ENCODE assay signal across 1 cellular context in genomic region chr14:23457587-23458445, GRCh38.
A peak's percentile ranks its signal among the peaks of the same experiment; 100 is the strongest.
TF ChIP-seq lines count a peak whose summit lies in the region.

No MANE protein-coding gene starts in this region.

TF ChIP-seq in HepG2, 621 proteins besides CTCF, POLR2A, EP300 and RAD21 (continued from another document and continues in another):
- TF ChIP-seq, protein P1, sequence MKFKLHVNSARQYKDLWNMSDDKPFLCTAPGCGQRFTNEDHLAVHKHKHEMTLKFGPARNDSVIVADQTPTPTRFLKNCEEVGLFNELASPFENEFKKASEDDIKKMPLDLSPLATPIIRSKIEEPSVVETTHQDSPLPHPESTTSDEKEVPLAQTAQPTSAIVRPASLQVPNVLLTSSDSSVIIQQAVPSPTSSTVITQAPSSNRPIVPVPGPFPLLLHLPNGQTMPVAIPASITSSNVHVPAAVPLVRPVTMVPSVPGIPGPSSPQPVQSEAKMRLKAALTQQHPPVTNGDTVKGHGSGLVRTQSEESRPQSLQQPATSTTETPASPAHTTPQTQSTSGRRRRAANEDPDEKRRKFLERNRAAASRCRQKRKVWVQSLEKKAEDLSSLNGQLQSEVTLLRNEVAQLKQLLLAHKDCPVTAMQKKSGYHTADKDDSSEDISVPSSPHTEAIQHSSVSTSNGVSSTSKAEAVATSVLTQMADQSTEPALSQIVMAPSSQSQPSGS (CRISPR knock-in tag; IDR thresholded peaks at IDR 0.05), result peak; percentile 77; the same call in 1 of the 2 replicates
- TF ChIP-seq ZFP91 (CRISPR knock-in tag; IDR thresholded peaks at IDR 0.05; ENCODE audit: borderline replicate concordance) (no peak), CERS6 (CRISPR knock-in tag; IDR thresholded peaks at IDR 0.05) (0 out of 2 replicates have a peak, but pooled peaks have one; percentile 1), TFE3 (CRISPR knock-in tag; IDR thresholded peaks at IDR 0.05) (no peak), ATF7 (IDR thresholded peaks at IDR 0.05) (no peak), ATF7 (CRISPR knock-in tag; IDR thresholded peaks at IDR 0.05) (peak; percentile 55; the same call in 1 of the 2 replicates), MAFK (conservative IDR thresholded peaks at IDR 0.05 in 1 of 2, IDR thresholded peaks at IDR 0.05 in 1 of 2; ENCODE audit: low read length in 2 of 2) (peak; percentile 60 to 67), ZNF614 (CRISPR knock-in tag; IDR thresholded peaks at IDR 0.05; ENCODE audit: borderline replicate concordance) (peak; percentile 65; the same call in 1 of the 2 replicates), KLF12 (CRISPR knock-in tag; IDR thresholded peaks at IDR 0.05; ENCODE audit: borderline replicate concordance) (no peak), GABPB1 (CRISPR knock-in tag; IDR thresholded peaks at IDR 0.05) (no peak), DMAP1 (CRISPR knock-in tag; IDR thresholded peaks at IDR 0.05) (peak; percentile 40; the same call in 1 of the 2 replicates), ZBTB40 (IDR thresholded peaks at IDR 0.05) (no peak), ZBTB40 (CRISPR knock-in tag; IDR thresholded peaks at IDR 0.05) (no peak), IKZF5 (CRISPR knock-in tag; IDR thresholded peaks at IDR 0.05) (peak; percentile 49; the same call in 1 of the 2 replicates), ZNF121 (CRISPR knock-in tag; IDR thresholded peaks at IDR 0.05) (no peak), THAP11 (CRISPR knock-in tag; IDR thresholded peaks at IDR 0.05) (0 out of 2 replicates have a peak, but pooled peaks have one; percentile 42), POGZ (CRISPR knock-in tag; IDR thresholded peaks at IDR 0.05) (peak; percentile 53; the same call in 1 of the 2 replicates), BHLHE40 (IDR thresholded peaks at IDR 0.05; ENCODE audit: low read length) (peak; percentile 24; the same call in 1 of the 2 replicates), PPARG (CRISPR knock-in tag; conservative IDR thresholded peaks at IDR 0.05) (peak; percentile 13; the same call in 1 of the 2 replicates), JUN (CRISPR knock-in tag; IDR thresholded peaks at IDR 0.05) (peak; percentile 97), ZNF101 (CRISPR knock-in tag; IDR thresholded peaks at IDR 0.05; ENCODE audit: borderline replicate concordance, low read depth) (no peak), E2F5 (CRISPR knock-in tag; conservative IDR thresholded peaks at IDR 0.05) (no peak), TIGD3 (CRISPR knock-in tag; IDR thresholded peaks at IDR 0.05; ENCODE audit: borderline replicate concordance) (no peak), TBX2 (CRISPR knock-in tag; IDR thresholded peaks at IDR 0.05; ENCODE audit: borderline replicate concordance) (no peak), FOSL2 (CRISPR knock-in tag; IDR thresholded peaks at IDR 0.05) (peak; percentile 99), TP53 (CRISPR knock-in tag; conservative IDR thresholded peaks at IDR 0.05) (no peak), U2AF1 (optimal IDR thresholded peaks at IDR 0.05; ENCODE audit: low read depth, low read length) (no peak)
- TF ChIP-seq, protein P2, sequence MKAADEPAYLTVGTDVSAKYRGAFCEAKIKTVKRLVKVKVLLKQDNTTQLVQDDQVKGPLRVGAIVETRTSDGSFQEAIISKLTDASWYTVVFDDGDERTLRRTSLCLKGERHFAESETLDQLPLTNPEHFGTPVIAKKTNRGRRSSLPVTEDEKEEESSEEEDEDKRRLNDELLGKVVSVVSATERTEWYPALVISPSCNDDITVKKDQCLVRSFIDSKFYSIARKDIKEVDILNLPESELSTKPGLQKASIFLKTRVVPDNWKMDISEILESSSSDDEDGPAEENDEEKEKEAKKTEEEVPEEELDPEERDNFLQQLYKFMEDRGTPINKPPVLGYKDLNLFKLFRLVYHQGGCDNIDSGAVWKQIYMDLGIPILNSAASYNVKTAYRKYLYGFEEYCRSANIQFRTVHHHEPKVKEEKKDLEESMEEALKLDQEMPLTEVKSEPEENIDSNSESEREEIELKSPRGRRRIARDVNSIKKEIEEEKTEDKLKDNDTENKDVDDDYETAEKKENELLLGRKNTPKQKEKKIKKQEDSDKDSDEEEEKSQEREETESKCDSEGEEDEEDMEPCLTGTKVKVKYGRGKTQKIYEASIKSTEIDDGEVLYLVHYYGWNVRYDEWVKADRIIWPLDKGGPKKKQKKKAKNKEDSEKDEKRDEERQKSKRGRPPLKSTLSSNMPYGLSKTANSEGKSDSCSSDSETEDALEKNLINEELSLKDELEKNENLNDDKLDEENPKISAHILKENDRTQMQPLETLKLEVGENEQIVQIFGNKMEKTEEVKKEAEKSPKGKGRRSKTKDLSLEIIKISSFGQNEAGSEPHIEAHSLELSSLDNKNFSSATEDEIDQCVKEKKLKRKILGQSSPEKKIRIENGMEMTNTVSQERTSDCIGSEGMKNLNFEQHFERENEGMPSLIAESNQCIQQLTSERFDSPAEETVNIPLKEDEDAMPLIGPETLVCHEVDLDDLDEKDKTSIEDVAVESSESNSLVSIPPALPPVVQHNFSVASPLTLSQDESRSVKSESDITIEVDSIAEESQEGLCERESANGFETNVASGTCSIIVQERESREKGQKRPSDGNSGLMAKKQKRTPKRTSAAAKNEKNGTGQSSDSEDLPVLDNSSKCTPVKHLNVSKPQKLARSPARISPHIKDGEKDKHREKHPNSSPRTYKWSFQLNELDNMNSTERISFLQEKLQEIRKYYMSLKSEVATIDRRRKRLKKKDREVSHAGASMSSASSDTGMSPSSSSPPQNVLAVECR (CRISPR knock-in tag; IDR thresholded peaks at IDR 0.05; ENCODE audit: borderline replicate concordance), result no peak
